Comparison of ENCODE assay signal across 1 cellular context in the genomic region with DNA sequence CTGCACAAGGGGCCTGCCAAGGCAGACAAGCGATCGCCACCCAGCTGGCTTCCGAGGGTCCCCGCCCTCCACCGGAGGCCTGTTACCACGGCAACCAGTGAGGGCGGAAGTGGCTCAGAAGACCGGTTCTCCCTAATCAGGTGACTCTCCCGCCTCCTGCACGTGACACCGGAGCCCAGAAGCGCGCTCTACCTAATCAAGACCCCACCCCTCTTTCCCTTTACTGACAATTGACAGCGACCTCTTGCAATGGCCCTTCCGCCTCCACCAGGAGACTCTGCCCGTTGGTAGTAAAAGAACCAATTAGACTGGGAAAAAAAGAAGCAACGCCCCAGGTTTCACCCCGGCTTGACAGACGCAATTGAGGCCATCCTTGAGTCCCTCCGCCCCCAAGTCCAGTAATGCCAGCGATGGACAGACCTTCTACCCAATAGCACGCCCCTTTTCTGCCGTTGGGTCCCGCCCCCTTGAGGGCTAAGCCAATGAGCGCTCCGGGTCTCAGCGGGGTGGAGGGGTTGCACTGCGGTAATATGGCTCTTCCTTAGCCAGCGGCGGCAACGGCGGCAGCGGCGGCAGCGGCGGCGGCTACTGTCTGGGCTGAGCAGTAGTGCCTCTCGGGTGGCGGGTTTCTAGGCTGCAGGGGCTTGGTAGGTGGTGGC.
TF ChIP-seq lines count a peak whose summit lies in the region.

A gene (plus strand): TSS at position 525 of the 659 bp plus-strand sequence. CDS start 198 bp downstream, outside the sequence.

TF ChIP-seq in HepG2, 621 proteins besides CTCF, POLR2A, EP300 and RAD21 (continued from another document and continues in another):
- TF ChIP-seq ZNF12 (CRISPR knock-in tag; IDR thresholded peaks at IDR 0.05) (no peak), JDP2 (CRISPR knock-in tag; IDR thresholded peaks at IDR 0.05; ENCODE audit: borderline replicate concordance) (no peak), SKI (IDR thresholded peaks at IDR 0.05; ENCODE audit: partially characterized antibody) (no peak), ZNF335 (CRISPR knock-in tag; IDR thresholded peaks at IDR 0.05) (no peak), SAFB2 (CRISPR knock-in tag; IDR thresholded peaks at IDR 0.05; ENCODE audit: borderline replicate concordance, low read depth) (no peak; the same call in 1 of the 2 replicates), NCOR1 (IDR thresholded peaks at IDR 0.05; ENCODE audit: borderline replicate concordance, low read length) (no peak; the same call in 1 of the 2 replicates), BORCS8-MEF2B (CRISPR knock-in tag; IDR thresholded peaks at IDR 0.05) (no peak), ZMYM2 (CRISPR knock-in tag; IDR thresholded peaks at IDR 0.05) (no peak), ZC3H13 (CRISPR knock-in tag; IDR thresholded peaks at IDR 0.05) (no peak), MYC (CRISPR knock-in tag; IDR thresholded peaks at IDR 0.05; ENCODE audit: borderline replicate concordance) (peak; percentile 37; the same call in 1 of the 2 replicates)
- TF ChIP-seq, protein P1, sequence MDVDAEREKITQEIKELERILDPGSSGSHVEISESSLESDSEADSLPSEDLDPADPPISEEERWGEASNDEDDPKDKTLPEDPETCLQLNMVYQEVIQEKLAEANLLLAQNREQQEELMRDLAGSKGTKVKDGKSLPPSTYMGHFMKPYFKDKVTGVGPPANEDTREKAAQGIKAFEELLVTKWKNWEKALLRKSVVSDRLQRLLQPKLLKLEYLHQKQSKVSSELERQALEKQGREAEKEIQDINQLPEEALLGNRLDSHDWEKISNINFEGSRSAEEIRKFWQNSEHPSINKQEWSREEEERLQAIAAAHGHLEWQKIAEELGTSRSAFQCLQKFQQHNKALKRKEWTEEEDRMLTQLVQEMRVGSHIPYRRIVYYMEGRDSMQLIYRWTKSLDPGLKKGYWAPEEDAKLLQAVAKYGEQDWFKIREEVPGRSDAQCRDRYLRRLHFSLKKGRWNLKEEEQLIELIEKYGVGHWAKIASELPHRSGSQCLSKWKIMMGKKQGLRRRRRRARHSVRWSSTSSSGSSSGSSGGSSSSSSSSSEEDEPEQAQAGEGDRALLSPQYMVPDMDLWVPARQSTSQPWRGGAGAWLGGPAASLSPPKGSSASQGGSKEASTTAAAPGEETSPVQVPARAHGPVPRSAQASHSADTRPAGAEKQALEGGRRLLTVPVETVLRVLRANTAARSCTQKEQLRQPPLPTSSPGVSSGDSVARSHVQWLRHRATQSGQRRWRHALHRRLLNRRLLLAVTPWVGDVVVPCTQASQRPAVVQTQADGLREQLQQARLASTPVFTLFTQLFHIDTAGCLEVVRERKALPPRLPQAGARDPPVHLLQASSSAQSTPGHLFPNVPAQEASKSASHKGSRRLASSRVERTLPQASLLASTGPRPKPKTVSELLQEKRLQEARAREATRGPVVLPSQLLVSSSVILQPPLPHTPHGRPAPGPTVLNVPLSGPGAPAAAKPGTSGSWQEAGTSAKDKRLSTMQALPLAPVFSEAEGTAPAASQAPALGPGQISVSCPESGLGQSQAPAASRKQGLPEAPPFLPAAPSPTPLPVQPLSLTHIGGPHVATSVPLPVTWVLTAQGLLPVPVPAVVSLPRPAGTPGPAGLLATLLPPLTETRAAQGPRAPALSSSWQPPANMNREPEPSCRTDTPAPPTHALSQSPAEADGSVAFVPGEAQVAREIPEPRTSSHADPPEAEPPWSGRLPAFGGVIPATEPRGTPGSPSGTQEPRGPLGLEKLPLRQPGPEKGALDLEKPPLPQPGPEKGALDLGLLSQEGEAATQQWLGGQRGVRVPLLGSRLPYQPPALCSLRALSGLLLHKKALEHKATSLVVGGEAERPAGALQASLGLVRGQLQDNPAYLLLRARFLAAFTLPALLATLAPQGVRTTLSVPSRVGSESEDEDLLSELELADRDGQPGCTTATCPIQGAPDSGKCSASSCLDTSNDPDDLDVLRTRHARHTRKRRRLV (CRISPR knock-in tag; IDR thresholded peaks at IDR 0.05), result no peak
- TF ChIP-seq, protein P2, sequence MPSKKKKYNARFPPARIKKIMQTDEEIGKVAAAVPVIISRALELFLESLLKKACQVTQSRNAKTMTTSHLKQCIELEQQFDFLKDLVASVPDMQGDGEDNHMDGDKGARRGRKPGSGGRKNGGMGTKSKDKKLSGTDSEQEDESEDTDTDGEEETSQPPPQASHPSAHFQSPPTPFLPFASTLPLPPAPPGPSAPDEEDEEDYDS (CRISPR knock-in tag; IDR thresholded peaks at IDR 0.05), result peak; percentile 94
- TF ChIP-seq, protein P3, sequence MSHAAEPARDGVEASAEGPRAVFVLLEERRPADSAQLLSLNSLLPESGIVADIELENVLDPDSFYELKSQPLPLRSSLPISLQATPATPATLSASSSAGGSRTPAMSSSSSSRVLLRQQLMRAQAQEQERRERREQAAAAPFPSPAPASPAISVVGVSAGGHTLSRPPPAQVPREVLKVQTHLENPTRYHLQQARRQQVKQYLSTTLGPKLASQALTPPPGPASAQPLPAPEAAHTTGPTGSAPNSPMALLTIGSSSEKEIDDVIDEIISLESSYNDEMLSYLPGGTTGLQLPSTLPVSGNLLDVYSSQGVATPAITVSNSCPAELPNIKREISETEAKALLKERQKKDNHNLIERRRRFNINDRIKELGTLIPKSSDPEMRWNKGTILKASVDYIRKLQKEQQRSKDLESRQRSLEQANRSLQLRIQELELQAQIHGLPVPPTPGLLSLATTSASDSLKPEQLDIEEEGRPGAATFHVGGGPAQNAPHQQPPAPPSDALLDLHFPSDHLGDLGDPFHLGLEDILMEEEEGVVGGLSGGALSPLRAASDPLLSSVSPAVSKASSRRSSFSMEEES (CRISPR knock-in tag; IDR thresholded peaks at IDR 0.05), result peak; percentile 96
- TF ChIP-seq, protein P4, sequence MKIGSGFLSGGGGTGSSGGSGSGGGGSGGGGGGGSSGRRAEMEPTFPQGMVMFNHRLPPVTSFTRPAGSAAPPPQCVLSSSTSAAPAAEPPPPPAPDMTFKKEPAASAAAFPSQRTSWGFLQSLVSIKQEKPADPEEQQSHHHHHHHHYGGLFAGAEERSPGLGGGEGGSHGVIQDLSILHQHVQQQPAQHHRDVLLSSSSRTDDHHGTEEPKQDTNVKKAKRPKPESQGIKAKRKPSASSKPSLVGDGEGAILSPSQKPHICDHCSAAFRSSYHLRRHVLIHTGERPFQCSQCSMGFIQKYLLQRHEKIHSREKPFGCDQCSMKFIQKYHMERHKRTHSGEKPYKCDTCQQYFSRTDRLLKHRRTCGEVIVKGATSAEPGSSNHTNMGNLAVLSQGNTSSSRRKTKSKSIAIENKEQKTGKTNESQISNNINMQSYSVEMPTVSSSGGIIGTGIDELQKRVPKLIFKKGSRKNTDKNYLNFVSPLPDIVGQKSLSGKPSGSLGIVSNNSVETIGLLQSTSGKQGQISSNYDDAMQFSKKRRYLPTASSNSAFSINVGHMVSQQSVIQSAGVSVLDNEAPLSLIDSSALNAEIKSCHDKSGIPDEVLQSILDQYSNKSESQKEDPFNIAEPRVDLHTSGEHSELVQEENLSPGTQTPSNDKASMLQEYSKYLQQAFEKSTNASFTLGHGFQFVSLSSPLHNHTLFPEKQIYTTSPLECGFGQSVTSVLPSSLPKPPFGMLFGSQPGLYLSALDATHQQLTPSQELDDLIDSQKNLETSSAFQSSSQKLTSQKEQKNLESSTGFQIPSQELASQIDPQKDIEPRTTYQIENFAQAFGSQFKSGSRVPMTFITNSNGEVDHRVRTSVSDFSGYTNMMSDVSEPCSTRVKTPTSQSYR (CRISPR knock-in tag; IDR thresholded peaks at IDR 0.05; ENCODE audit: borderline replicate concordance), result no peak
- TF ChIP-seq, protein P5, sequence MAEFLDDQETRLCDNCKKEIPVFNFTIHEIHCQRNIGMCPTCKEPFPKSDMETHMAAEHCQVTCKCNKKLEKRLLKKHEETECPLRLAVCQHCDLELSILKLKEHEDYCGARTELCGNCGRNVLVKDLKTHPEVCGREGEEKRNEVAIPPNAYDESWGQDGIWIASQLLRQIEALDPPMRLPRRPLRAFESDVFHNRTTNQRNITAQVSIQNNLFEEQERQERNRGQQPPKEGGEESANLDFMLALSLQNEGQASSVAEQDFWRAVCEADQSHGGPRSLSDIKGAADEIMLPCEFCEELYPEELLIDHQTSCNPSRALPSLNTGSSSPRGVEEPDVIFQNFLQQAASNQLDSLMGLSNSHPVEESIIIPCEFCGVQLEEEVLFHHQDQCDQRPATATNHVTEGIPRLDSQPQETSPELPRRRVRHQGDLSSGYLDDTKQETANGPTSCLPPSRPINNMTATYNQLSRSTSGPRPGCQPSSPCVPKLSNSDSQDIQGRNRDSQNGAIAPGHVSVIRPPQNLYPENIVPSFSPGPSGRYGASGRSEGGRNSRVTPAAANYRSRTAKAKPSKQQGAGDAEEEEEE (CRISPR knock-in tag; IDR thresholded peaks at IDR 0.05; ENCODE audit: borderline replicate concordance), result no peak
- TF ChIP-seq, protein P6, sequence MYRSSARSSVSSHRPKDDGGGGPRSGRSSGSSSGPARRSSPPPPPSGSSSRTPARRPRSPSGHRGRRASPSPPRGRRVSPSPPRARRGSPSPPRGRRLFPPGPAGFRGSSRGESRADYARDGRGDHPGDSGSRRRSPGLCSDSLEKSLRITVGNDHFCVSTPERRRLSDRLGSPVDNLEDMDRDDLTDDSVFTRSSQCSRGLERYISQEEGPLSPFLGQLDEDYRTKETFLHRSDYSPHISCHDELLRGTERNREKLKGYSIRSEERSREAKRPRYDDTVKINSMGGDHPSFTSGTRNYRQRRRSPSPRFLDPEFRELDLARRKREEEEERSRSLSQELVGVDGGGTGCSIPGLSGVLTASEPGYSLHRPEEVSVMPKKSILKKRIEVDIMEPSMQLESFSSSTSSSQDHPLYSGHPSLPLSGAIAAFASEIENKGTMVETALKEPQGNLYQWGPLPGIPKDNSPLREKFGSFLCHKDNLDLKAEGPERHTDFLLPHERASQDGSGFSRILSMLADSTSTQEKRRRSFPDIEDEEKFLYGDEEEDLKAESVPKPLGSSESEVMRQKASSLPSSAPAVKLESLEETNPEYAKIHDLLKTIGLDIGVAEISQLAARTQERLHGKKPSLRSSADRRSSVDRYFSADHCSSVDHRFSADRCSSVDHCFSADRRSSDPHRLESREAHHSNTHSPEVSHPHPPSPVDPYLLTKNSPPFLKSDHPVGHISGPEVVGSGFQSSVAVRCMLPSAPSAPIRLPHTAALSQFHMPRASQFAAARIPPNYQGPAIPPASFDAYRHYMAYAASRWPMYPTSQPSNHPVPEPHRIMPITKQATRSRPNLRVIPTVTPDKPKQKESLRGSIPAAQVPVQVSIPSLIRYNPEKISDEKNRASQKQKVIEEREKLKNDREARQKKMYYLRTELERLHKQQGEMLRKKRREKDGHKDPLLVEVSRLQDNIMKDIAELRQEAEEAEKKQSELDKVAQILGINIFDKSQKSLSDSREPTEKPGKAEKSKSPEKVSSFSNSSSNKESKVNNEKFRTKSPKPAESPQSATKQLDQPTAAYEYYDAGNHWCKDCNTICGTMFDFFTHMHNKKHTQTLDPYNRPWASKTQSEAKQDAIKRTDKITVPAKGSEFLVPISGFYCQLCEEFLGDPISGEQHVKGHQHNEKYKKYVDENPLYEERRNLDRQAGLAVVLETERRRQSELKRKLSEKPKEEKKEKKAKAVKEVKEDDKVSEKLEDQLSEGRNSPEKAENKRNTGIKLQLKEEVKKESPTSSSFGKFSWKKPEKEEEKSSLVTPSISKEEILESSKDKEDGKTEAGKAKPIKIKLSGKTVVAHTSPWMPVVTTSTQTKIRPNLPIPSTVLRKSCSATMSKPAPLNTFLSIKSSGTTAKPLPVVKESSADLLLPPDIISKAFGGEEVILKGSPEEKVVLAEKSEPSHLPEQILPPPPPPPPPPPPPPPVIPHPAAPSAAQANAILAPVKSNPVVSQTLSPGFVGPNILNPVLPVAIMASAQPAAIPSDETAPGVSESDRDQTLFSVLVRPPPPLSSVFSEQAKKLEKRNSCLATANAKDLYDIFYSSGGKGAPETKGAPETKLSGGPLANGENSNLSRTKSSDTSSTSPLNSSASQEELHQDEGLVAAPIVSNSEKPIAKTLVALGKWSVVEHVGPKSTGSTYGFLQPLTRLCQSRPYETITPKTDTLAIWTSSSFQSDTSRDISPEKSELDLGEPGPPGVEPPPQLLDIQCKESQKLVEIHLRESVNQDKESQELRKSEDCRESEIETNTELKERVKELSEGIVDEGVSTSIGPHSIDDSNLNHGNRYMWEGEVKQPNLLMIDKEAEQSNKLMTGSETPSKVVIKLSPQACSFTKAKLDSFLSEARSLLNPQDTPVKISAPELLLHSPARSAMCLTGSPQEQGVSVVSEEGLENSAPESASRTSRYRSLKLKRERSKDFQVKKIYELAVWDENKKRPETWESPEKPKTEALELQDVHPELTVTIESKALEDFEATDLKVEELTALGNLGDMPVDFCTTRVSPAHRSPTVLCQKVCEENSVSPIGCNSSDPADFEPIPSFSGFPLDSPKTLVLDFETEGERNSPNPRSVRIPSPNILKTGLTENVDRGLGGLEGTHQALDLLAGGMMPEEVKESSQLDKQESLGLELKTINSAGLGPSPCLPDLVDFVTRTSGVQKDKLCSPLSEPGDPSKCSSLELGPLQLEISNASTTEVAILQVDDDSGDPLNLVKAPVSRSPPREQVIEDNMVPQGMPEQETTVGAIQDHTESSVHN (CRISPR knock-in tag; IDR thresholded peaks at IDR 0.05), result no peak
- TF ChIP-seq, protein P7, sequence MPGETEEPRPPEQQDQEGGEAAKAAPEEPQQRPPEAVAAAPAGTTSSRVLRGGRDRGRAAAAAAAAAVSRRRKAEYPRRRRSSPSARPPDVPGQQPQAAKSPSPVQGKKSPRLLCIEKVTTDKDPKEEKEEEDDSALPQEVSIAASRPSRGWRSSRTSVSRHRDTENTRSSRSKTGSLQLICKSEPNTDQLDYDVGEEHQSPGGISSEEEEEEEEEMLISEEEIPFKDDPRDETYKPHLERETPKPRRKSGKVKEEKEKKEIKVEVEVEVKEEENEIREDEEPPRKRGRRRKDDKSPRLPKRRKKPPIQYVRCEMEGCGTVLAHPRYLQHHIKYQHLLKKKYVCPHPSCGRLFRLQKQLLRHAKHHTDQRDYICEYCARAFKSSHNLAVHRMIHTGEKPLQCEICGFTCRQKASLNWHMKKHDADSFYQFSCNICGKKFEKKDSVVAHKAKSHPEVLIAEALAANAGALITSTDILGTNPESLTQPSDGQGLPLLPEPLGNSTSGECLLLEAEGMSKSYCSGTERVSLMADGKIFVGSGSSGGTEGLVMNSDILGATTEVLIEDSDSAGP (CRISPR knock-in tag; IDR thresholded peaks at IDR 0.05; ENCODE audit: borderline replicate concordance), result no peak; the same call in 1 of the 2 replicates
- TF ChIP-seq, protein P8, sequence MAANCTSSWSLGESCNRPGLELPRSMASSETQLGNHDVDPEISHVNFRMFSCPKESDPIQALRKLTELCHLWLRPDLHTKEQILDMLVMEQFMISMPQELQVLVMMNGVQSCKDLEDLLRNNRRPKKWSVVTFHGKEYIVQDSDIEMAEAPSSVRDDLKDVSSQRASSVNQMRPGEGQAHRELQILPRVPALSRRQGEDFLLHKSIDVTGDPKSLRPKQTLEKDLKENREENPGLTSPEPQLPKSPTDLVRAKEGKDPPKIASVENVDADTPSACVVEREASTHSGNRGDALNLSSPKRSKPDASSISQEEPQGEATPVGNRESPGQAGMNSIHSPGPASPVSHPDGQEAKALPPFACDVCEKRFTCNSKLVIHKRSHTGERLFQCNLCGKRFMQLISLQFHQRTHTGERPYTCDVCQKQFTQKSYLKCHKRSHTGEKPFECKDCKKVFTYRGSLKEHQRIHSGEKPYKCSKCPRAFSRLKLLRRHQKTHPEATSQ (CRISPR knock-in tag; IDR thresholded peaks at IDR 0.05; ENCODE audit: borderline replicate concordance), result no peak
